In the genomic region with DNA sequence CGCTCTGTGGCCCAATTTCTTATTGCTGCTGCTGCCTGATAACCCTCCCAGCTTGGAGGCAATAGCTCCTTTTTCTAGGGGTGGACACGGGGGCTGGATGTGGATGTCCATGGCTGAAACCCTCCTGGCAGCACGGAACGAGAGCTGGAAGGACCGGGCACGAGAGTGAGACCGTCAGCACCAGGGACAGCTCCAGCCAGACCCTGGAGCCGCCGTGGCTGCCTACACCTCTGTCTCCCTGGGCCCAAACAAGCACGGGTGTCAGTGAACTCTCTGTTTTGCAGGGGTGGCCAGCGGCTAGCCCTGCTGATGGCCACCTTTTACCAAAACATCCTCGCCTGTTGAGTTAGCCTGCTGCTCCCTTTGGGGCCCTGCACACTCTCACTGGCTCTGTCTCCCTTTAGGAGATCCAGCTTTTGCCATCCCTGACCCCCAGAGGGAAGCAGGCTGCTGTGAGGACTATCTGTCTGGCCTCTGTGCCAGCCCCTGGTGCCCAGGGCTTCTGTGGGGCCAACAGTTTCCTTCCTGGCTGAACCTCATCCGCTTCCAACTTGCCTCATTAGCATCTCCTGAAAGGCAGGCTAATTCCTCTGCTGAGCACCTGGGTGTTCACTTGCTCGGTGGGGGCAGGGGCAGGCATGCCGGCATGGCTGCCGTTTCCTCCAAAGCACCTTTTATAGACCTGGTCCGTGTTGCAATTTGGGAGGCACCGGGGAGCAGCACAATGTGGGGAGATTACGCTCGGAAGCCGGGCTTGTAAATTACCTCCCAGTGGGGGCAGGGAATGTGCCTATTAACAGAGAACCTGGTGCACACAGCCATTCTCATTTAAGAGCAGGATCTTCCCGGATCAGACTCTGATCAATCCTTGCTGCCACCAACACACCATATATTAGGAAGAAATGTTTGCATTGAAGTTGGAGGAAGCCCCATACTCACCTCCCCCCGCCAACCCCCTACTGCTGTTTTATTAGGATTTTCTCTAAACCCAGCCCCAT, we compare ENCODE assay signal across 9 cellular contexts.
DNase-seq lines count a peak whose midpoint lies in the region; ATAC-seq lines count a peak whose summit lies in the region.
"Had no signal": no experiment of that assay in that cellular context is flagged by ENCODE, and none has a peak within 500 bp of the region (broad histone marks: within the 10 kb centered on the region; RNA-seq: fewer than 3 reads in every experiment).

No MANE protein-coding gene starts in this region.

- peaks cover 53% of the 10 kb centered on the region for H4K20me1 ChIP-seq in BLaER1

- H3K9me3 ChIP-seq in BLaER1 (no peaks in the 10 kb centered on the region), iPS-20b (ENCODE audit: insufficient read depth, low read depth, low read length) (no peaks in the 10 kb centered on the region)

- no peak overlapping the region for H3K4me3 Mint-ChIP-seq in activated T-helper 1 cell treated with anti-CD3 and anti-CD28 coated beads, Interleukin-12 subunit alpha, Interleukin-12 subunit beta, Interleukin-2, Interleukin-4 antibody, amounts not matched to agents 30 ng/mL and 10 ng/mL and 1 ng/mL, durations not matched to agents 14 hours and 24 hours and 36 hours

- H3K27ac Mint-ChIP-seq in activated T-helper 1 cell treated with anti-CD3 and anti-CD28 coated beads, Interleukin-12 subunit alpha, Interleukin-12 subunit beta, Interleukin-2, Interleukin-4 antibody, amounts not matched to agents 30 ng/mL and 10 ng/mL and 1 ng/mL, durations not matched to agents 14 hours and 24 hours and 36 hours = no peak overlapping the region

- intact Hi-C loops in activated T-helper 1 cell treated with anti-CD3 and anti-CD28 coated beads, Interleukin-12 subunit alpha, Interleukin-12 subunit beta, Interleukin-2, Interleukin-4 antibody, amounts not matched to agents 30 ng/mL and 10 ng/mL and 1 ng/mL, durations not matched to agents 14 hours and 24 hours and 36 hours (cut with micrococcal nuclease) = no loop called here

- peak overlapping the region; percentile 33 for H3K4me2 ChIP-seq in BLaER1

- peaks cover 15% of the 10 kb centered on the region for H3K27me3 Mint-ChIP-seq in activated T-helper 1 cell treated with anti-CD3 and anti-CD28 coated beads, Interleukin-12 subunit alpha, Interleukin-12 subunit beta, Interleukin-2, Interleukin-4 antibody, amounts not matched to agents 30 ng/mL and 10 ng/mL and 1 ng/mL, durations not matched to agents 14 hours and 24 hours and 36 hours (ENCODE audit: insufficient read depth)

- H3K27me3 ChIP-seq in BLaER1 (peaks cover 59% of the 10 kb centered on the region), iPS-20b (ENCODE audit: insufficient read depth, low read length) (peaks cover 23% of the 10 kb centered on the region)

- H3K4me1 ChIP-seq in BLaER1 (peaks cover 41% of the 10 kb centered on the region), iPS-20b (ENCODE audit: insufficient read depth, low read length) (peaks cover 32% of the 10 kb centered on the region)

- H3K4me3 ChIP-seq in BLaER1 (no peak overlapping the region), iPS-20b (ENCODE audit: low read length) (peak overlapping the region; percentile 52; the same call in 1 of the 2 replicates)

- H3K9me3 Mint-ChIP-seq in activated T-helper 1 cell treated with anti-CD3 and anti-CD28 coated beads, Interleukin-12 subunit alpha, Interleukin-12 subunit beta, Interleukin-2, Interleukin-4 antibody, amounts not matched to agents 30 ng/mL and 10 ng/mL and 1 ng/mL, durations not matched to agents 14 hours and 24 hours and 36 hours = no peaks in the 10 kb centered on the region

- H3K36me3 ChIP-seq in BLaER1 (no peaks in the 10 kb centered on the region), iPS-20b (ENCODE audit: insufficient read depth, low read depth, low read length) (no peaks in the 10 kb centered on the region)

- DNase-seq in HuH-7.5 (ENCODE audit: low spot score) = peak; percentile 76
- DNase-seq in activated T-helper 1 cell treated with anti-CD3 and anti-CD28 coated beads, Interleukin-12 subunit alpha, Interleukin-12 subunit beta, Interleukin-2, Interleukin-4 antibody, amounts not matched to agents 30 ng/mL and 10 ng/mL and 1 ng/mL, durations not matched to agents 14 hours and 24 hours and 36 hours (ENCODE audit: low spot score) = peak; percentile 6
- DNase-seq in NCI-H1092 treated with DMSO at 0.1 percent for 48 hours (lab: John Stamatoyannopoulos, UW) = no peak
- no peak for DNase-seq in NCI-H128 (lab: John Stamatoyannopoulos, UW; ENCODE audit: unreplicated experiment)
- no peak for DNase-seq in SKM-1 (lab: John Stamatoyannopoulos, UW; ENCODE audit: unreplicated experiment)

- no peak overlapping the region for H3K27ac ChIP-seq in BLaER1
- peak overlapping the region; percentile 96 for H3K27ac ChIP-seq in iPS-20b (ENCODE audit: low read length)

- no peaks in the 10 kb centered on the region for H3K36me3 Mint-ChIP-seq in activated T-helper 1 cell treated with anti-CD3 and anti-CD28 coated beads, Interleukin-12 subunit alpha, Interleukin-12 subunit beta, Interleukin-2, Interleukin-4 antibody, amounts not matched to agents 30 ng/mL and 10 ng/mL and 1 ng/mL, durations not matched to agents 14 hours and 24 hours and 36 hours (ENCODE audit: low read depth)

- ATAC-seq in HG03565 (IDR thresholded peaks at IDR 0.05; ENCODE audit: unreplicated experiment) = no peak
- ATAC-seq: Panc1 had no signal

- H3K4me1 Mint-ChIP-seq in activated T-helper 1 cell treated with anti-CD3 and anti-CD28 coated beads, Interleukin-12 subunit alpha, Interleukin-12 subunit beta, Interleukin-2, Interleukin-4 antibody, amounts not matched to agents 30 ng/mL and 10 ng/mL and 1 ng/mL, durations not matched to agents 14 hours and 24 hours and 36 hours (ENCODE audit: low read depth) = no peaks in the 10 kb centered on the region

- H3K9ac ChIP-seq in BLaER1 (no peak overlapping the region), iPS-20b (ENCODE audit: low read depth, low read length) (peak overlapping the region; percentile 80; the same call in 1 of the 2 replicates)

Comparison
In these comparisons a context has a peak if more than half of its experiments do, and no peak if none do; other contexts are left out.
1. DNase-seq: peak in HuH-7.5 (single experiment) and activated T-helper 1 cell treated with anti-CD3 and anti-CD28 coated beads, Interleukin-12 subunit alpha, Interleukin-12 subunit beta, Interleukin-2, Interleukin-4 antibody, amounts not matched to agents 30 ng/mL and 10 ng/mL and 1 ng/mL, durations not matched to agents 14 hours and 24 hours and 36 hours (single experiment); none in NCI-H1092 treated with DMSO at 0.1 percent for 48 hours (single experiment), NCI-H128 (single experiment) and SKM-1 (single experiment).